8 cellular contexts compared by ENCODE assay signal in genomic region chr13:49936943-49937273, GRCh38. TPM values are rescaled to one million over a fixed set of nuclear protein-coding genes. Genes with fewer than 3 reads are reported as not detected.
DNase-seq lines count a peak whose midpoint lies in the region; ATAC-seq and TF ChIP-seq lines count a peak whose summit lies in the region.

No MANE protein-coding gene starts in this region.

- TF ChIP-seq CTCF in AG09309 (IDR thresholded peaks at IDR 0.05; ENCODE audit: control insufficient read depth, insufficient read depth, low read depth, low read length, missing control alignments) (no peak), WTC11 (IDR thresholded peaks at IDR 0.05) (no peak)

- peak overlapping the region; percentile 88 for H3K4me3 Mint-ChIP-seq in WTC11

- H3K4me3 ChIP-seq in AG09309 (ENCODE audit: control insufficient read depth, low read depth, low read length), result peak overlapping the region; percentile 57
- H3K4me3 ChIP-seq in HAP-1, result peak overlapping the region; percentile 81
- H3K4me3 ChIP-seq in right cardiac atrium (ENCODE audit: low read length), result peak overlapping the region; percentile 66
- H3K4me3 ChIP-seq in skeletal muscle satellite cell (ENCODE audit: low read length), result peak overlapping the region; percentile 97

- H3K9me3 ChIP-seq in HAP-1 (no peaks in the 10 kb centered on the region), right cardiac atrium (ENCODE audit: control insufficient read depth, low read length) (no peaks in the 10 kb centered on the region), skeletal muscle satellite cell (replicated peaks; ENCODE audit: low read length) (no peaks in the 10 kb centered on the region)

- no peak for DNase-seq in AG09309 (ENCODE audit: low read depth)
- DNase-seq in HAP-1 (ENCODE audit: low spot score in 2 of 2), result no peak
- peak; percentile 22 for DNase-seq in WTC11 (ENCODE audit: low spot score)
- no peak for DNase-seq in right cardiac atrium
- DNase-seq in AG08395 (ENCODE audit: low spot score), result no peak

- intact Hi-C loops in right cardiac atrium (cut with DNase I), result no loop called here

- peak overlapping the region; percentile 98 for H3K4me2 ChIP-seq in skeletal muscle satellite cell (ENCODE audit: low read length)

- H3K27ac ChIP-seq in right cardiac atrium (ENCODE audit: low read length), result peak overlapping the region; percentile 34

- POLR2A ChIA-PET in WTC11 (lab: Charles Lee), result interaction anchor here (1.4 to 1.5 kb wide), 2 partner anchors 60 to 144 kb away, joined by 4 to 5 read pairs; partner anchors contain the start of genes KPNA3 and TRIM13

- CTCF ChIA-PET in WTC11 (lab: Charles Lee), result interaction anchor here (0.7 to 2.0 kb wide), 20 partner anchors 9 to 954 kb away, joined by 3 to 29 read pairs (median 6); partner anchors contain the start of genes EBPL, KPNA3 and TRIM13

- H3K9ac ChIP-seq in skeletal muscle satellite cell (ENCODE audit: low read depth, low read length), result peak overlapping the region; percentile 85

- peaks cover 6% of the 10 kb centered on the region for H3K4me1 Mint-ChIP-seq in WTC11

- in situ Hi-C loops in HAP-1 (cut with MboI; ENCODE audit: low sequenced_read_pairs), result loop anchor here (25.0 kb wide), 1 partner anchor 1275 kb away; the partner anchor contains the start of gene FAM124A

- no peaks in the 10 kb centered on the region for H3K36me3 Mint-ChIP-seq in WTC11

- H3K36me3 ChIP-seq in HAP-1 (replicated peaks), result no peaks in the 10 kb centered on the region
- H3K36me3 ChIP-seq in skeletal muscle satellite cell (ENCODE audit: insufficient read depth, low read length), result peaks cover 3% of the 10 kb centered on the region

- H3K27me3 ChIP-seq in HAP-1 (ENCODE audit: low read depth), result no peaks in the 10 kb centered on the region
- no peaks in the 10 kb centered on the region for H3K27me3 ChIP-seq in right cardiac atrium (ENCODE audit: control insufficient read depth, insufficient read depth)
- H3K27me3 ChIP-seq in skeletal muscle satellite cell (ENCODE audit: control insufficient read depth, insufficient read depth, low read length), result no peaks in the 10 kb centered on the region

- no peak for ATAC-seq in WTC11
- ATAC-seq in right cardiac atrium, result no peak
- ATAC-seq in HG02884 (IDR thresholded peaks at IDR 0.05; ENCODE audit: unreplicated experiment), result no peak
- no peak for ATAC-seq in activated CD4-positive, CD25-positive, alpha-beta regulatory T cell treated with anti-CD3 and anti-CD28 coated beads, Interleukin-2, amount 50 U/mL, for 24 hours

- H3K4me1 ChIP-seq in HAP-1 (peaks cover 28% of the 10 kb centered on the region), right cardiac atrium (ENCODE audit: control insufficient read depth, insufficient read depth, low read length) (no peaks in the 10 kb centered on the region), skeletal muscle satellite cell (ENCODE audit: control insufficient read depth, insufficient read depth, low read length) (peaks cover 24% of the 10 kb centered on the region)

- no peaks in the 10 kb centered on the region for H3K9me3 Mint-ChIP-seq in WTC11

- under 1% methylated on average over 24 of the region's 24 CpGs for WGBS in right cardiac atrium

- no peak overlapping the region for H3K27ac Mint-ChIP-seq in WTC11

- peaks cover 12% of the 10 kb centered on the region for H3K27me3 Mint-ChIP-seq in WTC11 (ENCODE audit: low read depth)

TF ChIP-seq in WTC11, 78 proteins besides CTCF, POLR2A, EP300 and RAD21:
- TF ChIP-seq FOXP1 (CRISPR knock-in tag; IDR thresholded peaks at IDR 0.05; ENCODE audit: borderline replicate concordance) (0 out of 2 replicates have a peak, but pooled peaks have one; percentile 20), RORB (CRISPR knock-in tag; IDR thresholded peaks at IDR 0.05) (no peak), GRHL2 (CRISPR knock-in tag; IDR thresholded peaks at IDR 0.05; ENCODE audit: insufficient replicate concordance, severe bottlenecking) (no peak), TEAD1 (CRISPR knock-in tag; IDR thresholded peaks at IDR 0.05) (no peak), ARID4B (CRISPR knock-in tag; IDR thresholded peaks at IDR 0.05; ENCODE audit: borderline replicate concordance) (0 out of 2 replicates have a peak, but pooled peaks have one; percentile 0), EMX1 (CRISPR knock-in tag; IDR thresholded peaks at IDR 0.05) (no peak), PREB (CRISPR knock-in tag; IDR thresholded peaks at IDR 0.05; ENCODE audit: borderline replicate concordance) (no peak)

RNA-seq across cellular contexts. Expression of gene SPRYD7, which starts 0.8 kb away (rescaled TPM):
- total RNA-seq in WTC11 (2021), result 3.0 to 3.8 TPM (median 3.1 TPM) in 3 replicates
- total RNA-seq in right cardiac atrium, result 10 to 100 TPM in 3 of 4 donors, 1 to 10 TPM in 1; 9.8 to 12.0 (median 11.5) TPM
- 13.9 TPM for polyA plus RNA-seq in right cardiac atrium
- 5.3 and 8.1 TPM in 2 replicates for total RNA-seq in skeletal muscle satellite cell (2012; rRNA removed)

RNA-seq across cellular contexts. Expression of gene TRIM13, which starts 59.9 kb away (rescaled TPM):
- total RNA-seq in WTC11 (2021) (27.5 to 29.1 TPM (median 27.6 TPM) in 3 replicates), right cardiac atrium (10 to 100 TPM; 18.2 to 25.4 (median 21.8) TPM)
- polyA plus RNA-seq in right cardiac atrium, result 14.0 TPM
- total RNA-seq in skeletal muscle satellite cell (2012; rRNA removed), result 16.2 and 17.7 TPM in 2 replicates
